19 cellular contexts compared by ENCODE assay signal in genomic region chr1:29057700-29058099, GRCh38.
"Had no signal": no experiment of that assay in that cellular context is flagged by ENCODE, and none has a peak within 500 bp of the region (broad histone marks: within the 10 kb centered on the region; RNA-seq: fewer than 3 reads in every experiment).

No MANE protein-coding gene starts in this region.

- H3K9me3 ChIP-seq: body of pancreas, gastrocnemius medialis, left lung, spleen, thyroid gland had no signal

- H3K27me3 Mint-ChIP-seq: stimulated activated memory B cell treated with anti-CD40 and anti-IgM and Interleukin-4, amounts not matched to agents 10 μg/mL and 1 μg/mL and 100 μg/mL, for 72 hours had no signal

- H3K9me3 Mint-ChIP-seq: activated naive CD4-positive, alpha-beta T cell treated with anti-CD3 and anti-CD28 coated beads, Interleukin-2, amount 50 U/mL, for 72 hours; activated T-cell treated with anti-CD3 and anti-CD28 coated beads, Interleukin-2, amount 50 U/mL, for 4 hours; stimulated activated memory B cell treated with anti-CD40 and anti-IgM and Interleukin-4, amounts not matched to agents 10 μg/mL and 1 μg/mL and 100 μg/mL, for 72 hours; T-helper 1 cell treated with Interleukin-12 subunit alpha and Interleukin-12 subunit beta and Interleukin-4 antibody, amounts not matched to agents 30 μg/mL and 1 μg/mL, for 36 hours had no signal

- ATAC-seq: activated CD4-positive, CD25-positive, alpha-beta regulatory T cell treated with anti-CD3 and anti-CD28 coated beads, Interleukin-2, amount 50 U/mL, for 24 hours; activated naive CD4-positive, alpha-beta T cell treated with anti-CD3 and anti-CD28 coated beads, Interleukin-2, amount 50 U/mL, for 72 hours; activated T-cell treated with anti-CD3 and anti-CD28 coated beads, Interleukin-2, amount 50 U/mL, for 4 hours; body of pancreas; gastrocnemius medialis; left lung; stimulated activated memory B cell treated with anti-CD40 and anti-IgM and Interleukin-4, amounts not matched to agents 10 μg/mL and 1 μg/mL and 100 μg/mL, for 72 hours had no signal

- H3K4me1 Mint-ChIP-seq: stimulated activated memory B cell treated with anti-CD40 and anti-IgM and Interleukin-4, amounts not matched to agents 10 μg/mL and 1 μg/mL and 100 μg/mL, for 72 hours had no signal

- H3K4me3 ChIP-seq: body of pancreas, dorsolateral prefrontal cortex, gastrocnemius medialis, left lung, spleen, thyroid gland had no signal

- H3K27me3 ChIP-seq: body of pancreas, dorsolateral prefrontal cortex, gastrocnemius medialis, left lung, spleen, thyroid gland had no signal

- H3K4me3 Mint-ChIP-seq: activated T-cell treated with anti-CD3 and anti-CD28 coated beads, Interleukin-2, amount 50 U/mL, for 4 hours; stimulated activated memory B cell treated with anti-CD40 and anti-IgM and Interleukin-4, amounts not matched to agents 10 μg/mL and 1 μg/mL and 100 μg/mL, for 72 hours; T-helper 1 cell treated with Interleukin-12 subunit alpha and Interleukin-12 subunit beta and Interleukin-4 antibody, amounts not matched to agents 30 μg/mL and 1 μg/mL, for 36 hours had no signal

- H3K4me1 ChIP-seq: body of pancreas, gastrocnemius medialis, left lung, spleen, thyroid gland had no signal

- H3K27ac ChIP-seq: body of pancreas, dorsolateral prefrontal cortex, gastrocnemius medialis, left lung, spleen, thyroid gland had no signal

- DNase-seq: activated CD4-positive, alpha-beta T cell treated with anti-CD3 and anti-CD28 coated beads, Interleukin-2, amount 50 U/mL, for 4 hours; activated effector memory CD4-positive, alpha-beta T cell treated with anti-CD3 and anti-CD28 coated beads, Interleukin-2, amount 50 U/mL, for 16 hours; activated T-cell treated with anti-CD3 and anti-CD28 coated beads, Interleukin-2, amount 50 U/mL, for 4 hours; body of pancreas; dorsolateral prefrontal cortex; gastrocnemius medialis; head of caudate nucleus; left lung; mammary epithelial cell; midbrain; occipital lobe; posterior cingulate gyrus; spleen; stimulated activated CD4-positive, alpha-beta T cell treated with anti-CD3 and anti-CD28 coated beads, Interleukin-4, amount 100 ng/mL, for 4 hours; thyroid gland had no signal

- H3K36me3 ChIP-seq: thyroid gland had no signal

- H3K27ac Mint-ChIP-seq: activated naive CD4-positive, alpha-beta T cell treated with anti-CD3 and anti-CD28 coated beads, Interleukin-2, amount 50 U/mL, for 72 hours; stimulated activated memory B cell treated with anti-CD40 and anti-IgM and Interleukin-4, amounts not matched to agents 10 μg/mL and 1 μg/mL and 100 μg/mL, for 72 hours; T-helper 1 cell treated with Interleukin-12 subunit alpha and Interleukin-12 subunit beta and Interleukin-4 antibody, amounts not matched to agents 30 μg/mL and 1 μg/mL, for 36 hours had no signal
